Comparison of ENCODE assay signal across 1 cellular context in the genomic region with DNA sequence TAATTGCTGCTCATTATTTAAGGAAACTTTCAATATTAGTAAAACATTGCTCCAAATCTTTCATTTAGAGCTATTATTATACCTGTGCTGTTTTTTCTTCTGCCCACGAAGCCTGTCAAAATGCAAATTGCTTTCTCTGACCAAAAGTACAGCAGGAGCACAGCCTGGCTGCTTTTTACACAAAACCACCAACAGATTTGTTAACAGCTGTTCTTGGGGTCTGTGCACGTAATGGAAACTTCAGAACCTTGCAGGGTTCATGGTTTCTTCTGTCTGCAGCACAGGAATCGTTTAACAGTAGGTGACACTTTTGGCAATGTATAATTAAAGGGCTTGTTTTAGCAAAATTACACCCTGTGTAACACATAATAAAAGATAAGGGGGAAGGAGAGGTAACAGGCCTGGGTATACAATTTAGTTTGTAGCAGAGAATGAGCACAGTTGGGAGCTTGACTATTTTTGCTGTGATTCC.
TF ChIP-seq lines count a peak whose summit lies in the region.

No MANE protein-coding gene starts in this region.

TF ChIP-seq in GM12878, 131 proteins besides CTCF, POLR2A, EP300 and RAD21 (continued from another document and continues in another):
- peak; percentile 93 for TF ChIP-seq MYB (IDR thresholded peaks at IDR 0.05; ENCODE audit: borderline replicate concordance, low read depth, low read length)
- TF ChIP-seq NBN (IDR thresholded peaks at IDR 0.05), result peak; percentile 93
- TF ChIP-seq KAT2A (conservative IDR thresholded peaks at IDR 0.05; ENCODE audit: control insufficient read depth, low read depth, low read length), result no peak
- peak; percentile 44 for TF ChIP-seq SP1 (IDR thresholded peaks at IDR 0.05; ENCODE audit: low read depth, low read length)
- peak; percentile 98 for TF ChIP-seq MEF2B (IDR thresholded peaks at IDR 0.05; ENCODE audit: partially characterized antibody, poor library complexity, severe bottlenecking)
- TF ChIP-seq EZH2 (IDR thresholded peaks at IDR 0.05; ENCODE audit: borderline replicate concordance, control insufficient read depth, low read depth, low read length), result no peak
- TF ChIP-seq, protein P1, sequence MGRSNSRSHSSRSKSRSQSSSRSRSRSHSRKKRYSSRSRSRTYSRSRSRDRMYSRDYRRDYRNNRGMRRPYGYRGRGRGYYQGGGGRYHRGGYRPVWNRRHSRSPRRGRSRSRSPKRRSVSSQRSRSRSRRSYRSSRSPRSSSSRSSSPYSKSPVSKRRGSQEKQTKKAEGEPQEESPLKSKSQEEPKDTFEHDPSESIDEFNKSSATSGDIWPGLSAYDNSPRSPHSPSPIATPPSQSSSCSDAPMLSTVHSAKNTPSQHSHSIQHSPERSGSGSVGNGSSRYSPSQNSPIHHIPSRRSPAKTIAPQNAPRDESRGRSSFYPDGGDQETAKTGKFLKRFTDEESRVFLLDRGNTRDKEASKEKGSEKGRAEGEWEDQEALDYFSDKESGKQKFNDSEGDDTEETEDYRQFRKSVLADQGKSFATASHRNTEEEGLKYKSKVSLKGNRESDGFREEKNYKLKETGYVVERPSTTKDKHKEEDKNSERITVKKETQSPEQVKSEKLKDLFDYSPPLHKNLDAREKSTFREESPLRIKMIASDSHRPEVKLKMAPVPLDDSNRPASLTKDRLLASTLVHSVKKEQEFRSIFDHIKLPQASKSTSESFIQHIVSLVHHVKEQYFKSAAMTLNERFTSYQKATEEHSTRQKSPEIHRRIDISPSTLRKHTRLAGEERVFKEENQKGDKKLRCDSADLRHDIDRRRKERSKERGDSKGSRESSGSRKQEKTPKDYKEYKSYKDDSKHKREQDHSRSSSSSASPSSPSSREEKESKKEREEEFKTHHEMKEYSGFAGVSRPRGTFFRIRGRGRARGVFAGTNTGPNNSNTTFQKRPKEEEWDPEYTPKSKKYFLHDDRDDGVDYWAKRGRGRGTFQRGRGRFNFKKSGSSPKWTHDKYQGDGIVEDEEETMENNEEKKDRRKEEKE (IDR thresholded peaks at IDR 0.05), result no peak
- TF ChIP-seq NR2C1 (IDR thresholded peaks at IDR 0.05), result no peak
- no peak for TF ChIP-seq ZZZ3 (IDR thresholded peaks at IDR 0.05; ENCODE audit: control insufficient read depth, insufficient read length, low read depth)
- TF ChIP-seq, protein P2, sequence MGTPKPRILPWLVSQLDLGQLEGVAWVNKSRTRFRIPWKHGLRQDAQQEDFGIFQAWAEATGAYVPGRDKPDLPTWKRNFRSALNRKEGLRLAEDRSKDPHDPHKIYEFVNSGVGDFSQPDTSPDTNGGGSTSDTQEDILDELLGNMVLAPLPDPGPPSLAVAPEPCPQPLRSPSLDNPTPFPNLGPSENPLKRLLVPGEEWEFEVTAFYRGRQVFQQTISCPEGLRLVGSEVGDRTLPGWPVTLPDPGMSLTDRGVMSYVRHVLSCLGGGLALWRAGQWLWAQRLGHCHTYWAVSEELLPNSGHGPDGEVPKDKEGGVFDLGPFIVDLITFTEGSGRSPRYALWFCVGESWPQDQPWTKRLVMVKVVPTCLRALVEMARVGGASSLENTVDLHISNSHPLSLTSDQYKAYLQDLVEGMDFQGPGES (IDR thresholded peaks at IDR 0.05), result no peak
- TF ChIP-seq, protein P3, sequence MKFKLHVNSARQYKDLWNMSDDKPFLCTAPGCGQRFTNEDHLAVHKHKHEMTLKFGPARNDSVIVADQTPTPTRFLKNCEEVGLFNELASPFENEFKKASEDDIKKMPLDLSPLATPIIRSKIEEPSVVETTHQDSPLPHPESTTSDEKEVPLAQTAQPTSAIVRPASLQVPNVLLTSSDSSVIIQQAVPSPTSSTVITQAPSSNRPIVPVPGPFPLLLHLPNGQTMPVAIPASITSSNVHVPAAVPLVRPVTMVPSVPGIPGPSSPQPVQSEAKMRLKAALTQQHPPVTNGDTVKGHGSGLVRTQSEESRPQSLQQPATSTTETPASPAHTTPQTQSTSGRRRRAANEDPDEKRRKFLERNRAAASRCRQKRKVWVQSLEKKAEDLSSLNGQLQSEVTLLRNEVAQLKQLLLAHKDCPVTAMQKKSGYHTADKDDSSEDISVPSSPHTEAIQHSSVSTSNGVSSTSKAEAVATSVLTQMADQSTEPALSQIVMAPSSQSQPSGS (IDR thresholded peaks at IDR 0.05; ENCODE audit: low read length), result peak; percentile 95
- peak; percentile 91 for TF ChIP-seq CHD2 (IDR thresholded peaks at IDR 0.05; ENCODE audit: borderline replicate concordance, low read depth, low read length)
- TF ChIP-seq MYC (IDR thresholded peaks at IDR 0.05; ENCODE audit: insufficient read depth, insufficient read length, insufficient replicate concordance, low read length, severe bottlenecking), result no peak
- TF ChIP-seq DPF2 (IDR thresholded peaks at IDR 0.05), result peak; percentile 99
- TF ChIP-seq TCF12 (IDR thresholded peaks at IDR 0.05; ENCODE audit: low read depth, low read length), result peak; percentile 99
- peak; percentile 70; the same call in 1 of the 2 replicates for TF ChIP-seq YY1 (IDR thresholded peaks at IDR 0.05; ENCODE audit: low read depth, low read length)
- TF ChIP-seq, protein P4, sequence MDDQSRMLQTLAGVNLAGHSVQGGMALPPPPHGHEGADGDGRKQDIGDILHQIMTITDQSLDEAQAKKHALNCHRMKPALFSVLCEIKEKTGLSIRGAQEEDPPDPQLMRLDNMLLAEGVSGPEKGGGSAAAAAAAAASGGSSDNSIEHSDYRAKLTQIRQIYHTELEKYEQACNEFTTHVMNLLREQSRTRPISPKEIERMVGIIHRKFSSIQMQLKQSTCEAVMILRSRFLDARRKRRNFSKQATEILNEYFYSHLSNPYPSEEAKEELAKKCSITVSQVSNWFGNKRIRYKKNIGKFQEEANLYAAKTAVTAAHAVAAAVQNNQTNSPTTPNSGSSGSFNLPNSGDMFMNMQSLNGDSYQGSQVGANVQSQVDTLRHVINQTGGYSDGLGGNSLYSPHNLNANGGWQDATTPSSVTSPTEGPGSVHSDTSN (IDR thresholded peaks at IDR 0.05; ENCODE audit: insufficient replicate concordance, low read depth, low read length), result peak; percentile 63
- TF ChIP-seq ZNF622 (IDR thresholded peaks at IDR 0.05), result no peak
- TF ChIP-seq CHD4 (IDR thresholded peaks at IDR 0.05), result no peak
- no peak; the same call in 1 of the 2 replicates for TF ChIP-seq TARDBP (IDR thresholded peaks at IDR 0.05; ENCODE audit: borderline replicate concordance)
- no peak for TF ChIP-seq FOS (IDR thresholded peaks at IDR 0.05; ENCODE audit: borderline replicate concordance, extremely low read depth, insufficient read length)
- TF ChIP-seq JUND (IDR thresholded peaks at IDR 0.05; ENCODE audit: low read depth, low read length), result peak; percentile 82; the same call in 1 of the 2 replicates
- peak; percentile 92 for TF ChIP-seq IKZF1 (conservative IDR thresholded peaks at IDR 0.05)
- peak; percentile 99 for TF ChIP-seq POU2F2 (IDR thresholded peaks at IDR 0.05; ENCODE audit: borderline replicate concordance, low read depth, low read length)
- peak in 1 of 2 experiments; percentile 73; a peak in 2 of 4 replicates for TF ChIP-seq CEBPB (IDR thresholded peaks at IDR 0.05; ENCODE audit: borderline replicate concordance in 1 of 2, low read depth in 2 of 2, low read length in 2 of 2)
- TF ChIP-seq MTA2 (IDR thresholded peaks at IDR 0.05; ENCODE audit: low read depth), result peak; percentile 100
- TF ChIP-seq, protein P5, sequence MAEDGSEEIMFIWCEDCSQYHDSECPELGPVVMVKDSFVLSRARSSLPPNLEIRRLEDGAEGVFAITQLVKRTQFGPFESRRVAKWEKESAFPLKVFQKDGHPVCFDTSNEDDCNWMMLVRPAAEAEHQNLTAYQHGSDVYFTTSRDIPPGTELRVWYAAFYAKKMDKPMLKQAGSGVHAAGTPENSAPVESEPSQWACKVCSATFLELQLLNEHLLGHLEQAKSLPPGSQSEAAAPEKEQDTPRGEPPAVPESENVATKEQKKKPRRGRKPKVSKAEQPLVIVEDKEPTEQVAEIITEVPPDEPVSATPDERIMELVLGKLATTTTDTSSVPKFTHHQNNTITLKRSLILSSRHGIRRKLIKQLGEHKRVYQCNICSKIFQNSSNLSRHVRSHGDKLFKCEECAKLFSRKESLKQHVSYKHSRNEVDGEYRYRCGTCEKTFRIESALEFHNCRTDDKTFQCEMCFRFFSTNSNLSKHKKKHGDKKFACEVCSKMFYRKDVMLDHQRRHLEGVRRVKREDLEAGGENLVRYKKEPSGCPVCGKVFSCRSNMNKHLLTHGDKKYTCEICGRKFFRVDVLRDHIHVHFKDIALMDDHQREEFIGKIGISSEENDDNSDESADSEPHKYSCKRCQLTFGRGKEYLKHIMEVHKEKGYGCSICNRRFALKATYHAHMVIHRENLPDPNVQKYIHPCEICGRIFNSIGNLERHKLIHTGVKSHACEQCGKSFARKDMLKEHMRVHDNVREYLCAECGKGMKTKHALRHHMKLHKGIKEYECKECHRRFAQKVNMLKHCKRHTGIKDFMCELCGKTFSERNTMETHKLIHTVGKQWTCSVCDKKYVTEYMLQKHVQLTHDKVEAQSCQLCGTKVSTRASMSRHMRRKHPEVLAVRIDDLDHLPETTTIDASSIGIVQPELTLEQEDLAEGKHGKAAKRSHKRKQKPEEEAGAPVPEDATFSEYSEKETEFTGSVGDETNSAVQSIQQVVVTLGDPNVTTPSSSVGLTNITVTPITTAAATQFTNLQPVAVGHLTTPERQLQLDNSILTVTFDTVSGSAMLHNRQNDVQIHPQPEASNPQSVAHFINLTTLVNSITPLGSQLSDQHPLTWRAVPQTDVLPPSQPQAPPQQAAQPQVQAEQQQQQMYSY (CRISPR knock-in tag; IDR thresholded peaks at IDR 0.05), result no peak
- peak; percentile 98 for TF ChIP-seq STAT3 (IDR thresholded peaks at IDR 0.05; ENCODE audit: low read depth, low read length)
- no peak for TF ChIP-seq PAX8 (IDR thresholded peaks at IDR 0.05)
- TF ChIP-seq ZNF207 (IDR thresholded peaks at IDR 0.05; ENCODE audit: borderline replicate concordance), result no peak
- no peak for TF ChIP-seq ZNF274 (IDR thresholded peaks at IDR 0.05; ENCODE audit: insufficient read depth, insufficient read length)
- peak; percentile 82; the same call in 1 of the 2 replicates for TF ChIP-seq GATAD2B (conservative IDR thresholded peaks at IDR 0.05; ENCODE audit: low read depth)
- TF ChIP-seq, protein P6, sequence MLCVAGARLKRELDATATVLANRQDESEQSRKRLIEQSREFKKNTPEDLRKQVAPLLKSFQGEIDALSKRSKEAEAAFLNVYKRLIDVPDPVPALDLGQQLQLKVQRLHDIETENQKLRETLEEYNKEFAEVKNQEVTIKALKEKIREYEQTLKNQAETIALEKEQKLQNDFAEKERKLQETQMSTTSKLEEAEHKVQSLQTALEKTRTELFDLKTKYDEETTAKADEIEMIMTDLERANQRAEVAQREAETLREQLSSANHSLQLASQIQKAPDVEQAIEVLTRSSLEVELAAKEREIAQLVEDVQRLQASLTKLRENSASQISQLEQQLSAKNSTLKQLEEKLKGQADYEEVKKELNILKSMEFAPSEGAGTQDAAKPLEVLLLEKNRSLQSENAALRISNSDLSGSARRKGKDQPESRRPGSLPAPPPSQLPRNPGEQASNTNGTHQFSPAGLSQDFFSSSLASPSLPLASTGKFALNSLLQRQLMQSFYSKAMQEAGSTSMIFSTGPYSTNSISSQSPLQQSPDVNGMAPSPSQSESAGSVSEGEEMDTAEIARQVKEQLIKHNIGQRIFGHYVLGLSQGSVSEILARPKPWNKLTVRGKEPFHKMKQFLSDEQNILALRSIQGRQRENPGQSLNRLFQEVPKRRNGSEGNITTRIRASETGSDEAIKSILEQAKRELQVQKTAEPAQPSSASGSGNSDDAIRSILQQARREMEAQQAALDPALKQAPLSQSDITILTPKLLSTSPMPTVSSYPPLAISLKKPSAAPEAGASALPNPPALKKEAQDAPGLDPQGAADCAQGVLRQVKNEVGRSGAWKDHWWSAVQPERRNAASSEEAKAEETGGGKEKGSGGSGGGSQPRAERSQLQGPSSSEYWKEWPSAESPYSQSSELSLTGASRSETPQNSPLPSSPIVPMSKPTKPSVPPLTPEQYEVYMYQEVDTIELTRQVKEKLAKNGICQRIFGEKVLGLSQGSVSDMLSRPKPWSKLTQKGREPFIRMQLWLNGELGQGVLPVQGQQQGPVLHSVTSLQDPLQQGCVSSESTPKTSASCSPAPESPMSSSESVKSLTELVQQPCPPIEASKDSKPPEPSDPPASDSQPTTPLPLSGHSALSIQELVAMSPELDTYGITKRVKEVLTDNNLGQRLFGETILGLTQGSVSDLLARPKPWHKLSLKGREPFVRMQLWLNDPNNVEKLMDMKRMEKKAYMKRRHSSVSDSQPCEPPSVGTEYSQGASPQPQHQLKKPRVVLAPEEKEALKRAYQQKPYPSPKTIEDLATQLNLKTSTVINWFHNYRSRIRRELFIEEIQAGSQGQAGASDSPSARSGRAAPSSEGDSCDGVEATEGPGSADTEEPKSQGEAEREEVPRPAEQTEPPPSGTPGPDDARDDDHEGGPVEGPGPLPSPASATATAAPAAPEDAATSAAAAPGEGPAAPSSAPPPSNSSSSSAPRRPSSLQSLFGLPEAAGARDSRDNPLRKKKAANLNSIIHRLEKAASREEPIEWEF (IDR thresholded peaks at IDR 0.05; ENCODE audit: insufficient replicate concordance, low read depth, low read length), result peak; percentile 87
- no peak for TF ChIP-seq BRCA1 (IDR thresholded peaks at IDR 0.05; ENCODE audit: low read depth, low read length)
- no peak for TF ChIP-seq POLR2AphosphoS2 (IDR thresholded peaks at IDR 0.05; ENCODE audit: low read depth, low read length)
- peak; percentile 95 for TF ChIP-seq ZBED1 (IDR thresholded peaks at IDR 0.05; ENCODE audit: borderline replicate concordance)
- TF ChIP-seq TAF1 (IDR thresholded peaks at IDR 0.05; ENCODE audit: borderline replicate concordance, low read depth, low read length), result no peak
- TF ChIP-seq PML (IDR thresholded peaks at IDR 0.05; ENCODE audit: low read length), result peak; percentile 86
- peak; percentile 69 to 85; a peak in 3 of 4 replicates for TF ChIP-seq BHLHE40 (IDR thresholded peaks at IDR 0.05; ENCODE audit: borderline replicate concordance in 1 of 2, low read depth in 2 of 2, low read length in 1 of 2)
- TF ChIP-seq, protein P7, sequence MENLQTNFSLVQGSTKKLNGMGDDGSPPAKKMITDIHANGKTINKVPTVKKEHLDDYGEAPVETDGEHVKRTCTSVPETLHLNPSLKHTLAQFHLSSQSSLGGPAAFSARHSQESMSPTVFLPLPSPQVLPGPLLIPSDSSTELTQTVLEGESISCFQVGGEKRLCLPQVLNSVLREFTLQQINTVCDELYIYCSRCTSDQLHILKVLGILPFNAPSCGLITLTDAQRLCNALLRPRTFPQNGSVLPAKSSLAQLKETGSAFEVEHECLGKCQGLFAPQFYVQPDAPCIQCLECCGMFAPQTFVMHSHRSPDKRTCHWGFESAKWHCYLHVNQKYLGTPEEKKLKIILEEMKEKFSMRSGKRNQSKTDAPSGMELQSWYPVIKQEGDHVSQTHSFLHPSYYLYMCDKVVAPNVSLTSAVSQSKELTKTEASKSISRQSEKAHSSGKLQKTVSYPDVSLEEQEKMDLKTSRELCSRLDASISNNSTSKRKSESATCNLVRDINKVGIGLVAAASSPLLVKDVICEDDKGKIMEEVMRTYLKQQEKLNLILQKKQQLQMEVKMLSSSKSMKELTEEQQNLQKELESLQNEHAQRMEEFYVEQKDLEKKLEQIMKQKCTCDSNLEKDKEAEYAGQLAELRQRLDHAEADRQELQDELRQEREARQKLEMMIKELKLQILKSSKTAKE (IDR thresholded peaks at IDR 0.05; ENCODE audit: low read depth, poor library complexity, severe bottlenecking), result peak; percentile 95
- peak; percentile 96 for TF ChIP-seq ATF7 (IDR thresholded peaks at IDR 0.05; ENCODE audit: low read depth)
